In the genomic region with DNA sequence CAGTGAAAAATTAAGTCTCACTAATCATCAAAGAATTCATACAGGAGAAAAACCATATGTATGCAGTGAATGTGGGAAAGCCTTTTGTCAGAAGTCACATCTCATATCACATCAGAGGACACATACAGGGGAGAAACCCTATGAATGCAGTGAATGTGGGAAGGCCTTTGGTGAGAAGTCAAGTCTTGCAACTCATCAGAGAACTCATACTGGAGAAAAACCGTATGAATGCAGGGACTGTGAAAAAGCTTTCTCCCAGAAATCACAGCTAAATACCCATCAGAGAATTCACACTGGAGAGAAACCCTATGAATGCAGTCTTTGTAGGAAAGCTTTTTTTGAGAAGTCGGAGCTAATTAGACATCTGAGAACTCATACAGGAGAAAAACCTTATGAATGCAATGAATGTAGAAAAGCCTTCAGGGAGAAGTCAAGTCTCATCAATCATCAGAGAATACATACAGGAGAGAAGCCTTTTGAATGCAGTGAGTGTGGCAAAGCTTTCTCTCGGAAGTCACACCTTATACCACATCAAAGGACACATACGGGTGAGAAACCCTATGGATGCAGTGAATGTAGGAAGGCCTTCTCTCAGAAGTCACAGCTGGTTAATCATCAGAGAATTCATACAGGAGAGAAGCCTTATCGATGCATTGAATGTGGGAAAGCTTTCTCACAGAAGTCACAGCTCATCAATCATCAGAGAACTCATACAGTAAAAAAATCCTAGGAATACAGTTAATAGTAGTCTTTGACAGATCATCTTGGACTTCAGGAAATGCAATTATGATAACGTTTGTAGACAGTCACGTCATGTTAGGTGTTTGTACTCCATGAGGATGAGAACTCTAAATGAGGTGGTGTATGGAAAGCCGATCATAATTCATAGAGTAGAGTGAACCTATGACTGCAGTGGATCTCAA, we compare ENCODE assay signal across 1 cellular context.
TF ChIP-seq lines count a peak whose summit lies in the region.

No MANE protein-coding gene starts in this region.

TF ChIP-seq in liver, 16 proteins besides CTCF, POLR2A, EP300 and RAD21 (continued from another document):
- TF ChIP-seq HNF4A (conservative IDR thresholded peaks at IDR 0.05): no peak
- TF ChIP-seq YY1 (IDR thresholded peaks at IDR 0.05): no peak
- TF ChIP-seq TAF1 (conservative IDR thresholded peaks at IDR 0.05): no peak
- TF ChIP-seq RXRA (IDR thresholded peaks at IDR 0.05): no peak
- TF ChIP-seq JUND (IDR thresholded peaks at IDR 0.05): no peak
- TF ChIP-seq GABPA (IDR thresholded peaks at IDR 0.05 in 1 of 2, conservative IDR thresholded peaks at IDR 0.05 in 1 of 2): no peak
- no peak for TF ChIP-seq ATF3 (IDR thresholded peaks at IDR 0.05)
- TF ChIP-seq FOXA1 (IDR thresholded peaks at IDR 0.05): no peak
- TF ChIP-seq NR2F2 (IDR thresholded peaks at IDR 0.05): no peak
- TF ChIP-seq, protein P1, sequence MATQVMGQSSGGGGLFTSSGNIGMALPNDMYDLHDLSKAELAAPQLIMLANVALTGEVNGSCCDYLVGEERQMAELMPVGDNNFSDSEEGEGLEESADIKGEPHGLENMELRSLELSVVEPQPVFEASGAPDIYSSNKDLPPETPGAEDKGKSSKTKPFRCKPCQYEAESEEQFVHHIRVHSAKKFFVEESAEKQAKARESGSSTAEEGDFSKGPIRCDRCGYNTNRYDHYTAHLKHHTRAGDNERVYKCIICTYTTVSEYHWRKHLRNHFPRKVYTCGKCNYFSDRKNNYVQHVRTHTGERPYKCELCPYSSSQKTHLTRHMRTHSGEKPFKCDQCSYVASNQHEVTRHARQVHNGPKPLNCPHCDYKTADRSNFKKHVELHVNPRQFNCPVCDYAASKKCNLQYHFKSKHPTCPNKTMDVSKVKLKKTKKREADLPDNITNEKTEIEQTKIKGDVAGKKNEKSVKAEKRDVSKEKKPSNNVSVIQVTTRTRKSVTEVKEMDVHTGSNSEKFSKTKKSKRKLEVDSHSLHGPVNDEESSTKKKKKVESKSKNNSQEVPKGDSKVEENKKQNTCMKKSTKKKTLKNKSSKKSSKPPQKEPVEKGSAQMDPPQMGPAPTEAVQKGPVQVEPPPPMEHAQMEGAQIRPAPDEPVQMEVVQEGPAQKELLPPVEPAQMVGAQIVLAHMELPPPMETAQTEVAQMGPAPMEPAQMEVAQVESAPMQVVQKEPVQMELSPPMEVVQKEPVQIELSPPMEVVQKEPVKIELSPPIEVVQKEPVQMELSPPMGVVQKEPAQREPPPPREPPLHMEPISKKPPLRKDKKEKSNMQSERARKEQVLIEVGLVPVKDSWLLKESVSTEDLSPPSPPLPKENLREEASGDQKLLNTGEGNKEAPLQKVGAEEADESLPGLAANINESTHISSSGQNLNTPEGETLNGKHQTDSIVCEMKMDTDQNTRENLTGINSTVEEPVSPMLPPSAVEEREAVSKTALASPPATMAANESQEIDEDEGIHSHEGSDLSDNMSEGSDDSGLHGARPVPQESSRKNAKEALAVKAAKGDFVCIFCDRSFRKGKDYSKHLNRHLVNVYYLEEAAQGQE (IDR thresholded peaks at IDR 0.05): no peak
- no peak for TF ChIP-seq FOXA2 (IDR thresholded peaks at IDR 0.05)
TF ChIP-seq in liver: peak in this region for 0.
